ENCODE assay signal across 18 cellular contexts in the genomic region with DNA sequence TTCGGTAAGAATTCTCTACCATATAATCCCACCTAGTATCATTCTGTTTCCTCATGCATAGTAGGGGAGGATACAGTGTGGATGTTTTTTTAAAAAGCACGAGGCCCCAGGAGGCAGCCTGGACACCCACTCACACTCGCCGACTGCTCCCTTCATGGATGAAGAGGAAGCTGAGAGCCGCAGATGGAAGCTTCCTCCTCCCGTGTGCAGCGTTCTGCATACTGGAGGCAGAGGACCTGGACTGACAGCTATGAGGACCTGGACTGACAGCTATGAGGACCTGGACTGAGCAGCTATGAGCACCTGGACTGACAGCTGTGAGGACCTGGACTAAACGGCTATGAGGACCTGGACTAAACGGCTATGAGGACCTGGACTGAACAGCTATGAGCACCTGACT.
"Had no signal": no experiment of that assay in that cellular context is flagged by ENCODE, and none has a peak within 500 bp of the region (broad histone marks: within the 10 kb centered on the region; RNA-seq: fewer than 3 reads in every experiment).

No MANE protein-coding gene starts in this region.

- H3K27ac ChIP-seq: brain microvascular endothelial cell, colonic mucosa, gastrocnemius medialis, neural progenitor cell, ovary, sigmoid colon, thyroid gland, vagina had no signal

- H3K4me2 ChIP-seq: neural progenitor cell had no signal

- H3K4me3 ChIP-seq: colonic mucosa, gastrocnemius medialis, neural progenitor cell, ovary, sigmoid colon, thyroid gland, vagina had no signal

- H3K4me1 ChIP-seq: colonic mucosa, gastrocnemius medialis, neural progenitor cell, sigmoid colon, thyroid gland had no signal

- H3K27me3 ChIP-seq: brain microvascular endothelial cell, colonic mucosa, gastrocnemius medialis, ovary, sigmoid colon, thyroid gland, vagina had no signal

- H3K36me3 ChIP-seq: brain microvascular endothelial cell, colonic mucosa, gastrocnemius medialis, neural progenitor cell, ovary, sigmoid colon, thyroid gland, vagina had no signal

- DNase-seq: activated CD4-positive, alpha-beta T cell treated with anti-CD3 and anti-CD28 coated beads, Interleukin-2, amount 10 ng/mL, durations not matched to agents 24 days and 14 days; activated CD8-positive, alpha-beta T cell treated with anti-CD3 and anti-CD28 coated beads for 36 hours; activated naive CD4-positive, alpha-beta T cell treated with anti-CD3 and anti-CD28 coated beads for 36 hours; activated T-cell treated with anti-CD3 and anti-CD28 coated beads, Interleukin-2, amount 50 U/mL, for 4 hours; brain microvascular endothelial cell; colonic mucosa; effector CD4-positive, alpha-beta T cell; gastrocnemius medialis; kidney glomerular epithelial cell; left ventricle myocardium superior; mesenchymal stem cell; naive thymus-derived CD4-positive, alpha-beta T cell; sigmoid colon; stimulated activated CD4-positive, alpha-beta T cell treated with anti-CD3 and anti-CD28 coated beads, Interleukin-4, amount 100 ng/mL, for 4 hours had no signal

- H3K9me3 ChIP-seq: colonic mucosa, gastrocnemius medialis, ovary, thyroid gland, vagina had no signal

- H2AFZ ChIP-seq: neural progenitor cell had no signal

- ATAC-seq: activated CD8-positive, alpha-beta T cell treated with anti-CD3 and anti-CD28 coated beads for 36 hours; activated T-cell treated with anti-CD3 and anti-CD28 coated beads, Interleukin-2, amount 50 U/mL, for 4 hours; gastrocnemius medialis; left ventricle myocardium superior; naive thymus-derived CD4-positive, alpha-beta T cell had no signal
